ENCODE assay signal across 21 cellular contexts in genomic region chr14:67851785-67852410, GRCh38.
"Had no signal": no experiment of that assay in that cellular context is flagged by ENCODE, and none has a peak within 500 bp of the region (broad histone marks: within the 10 kb centered on the region; RNA-seq: fewer than 3 reads in every experiment).

No MANE protein-coding gene starts in this region.

- H3K4me3 Mint-ChIP-seq: activated naive CD8-positive, alpha-beta T cell; brain; central memory CD8-positive, alpha-beta T cell; endodermal cell; mesothelial cell of epicardium; T-helper 1 cell treated with Interleukin-12 subunit alpha and Interleukin-12 subunit beta and Interleukin-4 antibody, amounts not matched to agents 30 μg/mL and 1 μg/mL, for 36 hours; WTC11 had no signal

- H3K27ac ChIP-seq: dorsolateral prefrontal cortex, parathyroid adenoma, right atrium auricular region, transverse colon, vagina had no signal

- H2AFZ ChIP-seq: parathyroid adenoma had no signal

- H3K9ac ChIP-seq: parathyroid adenoma had no signal

- H3K27me3 ChIP-seq: dorsolateral prefrontal cortex, right atrium auricular region, transverse colon, vagina had no signal

- H3K4me1 Mint-ChIP-seq: endodermal cell, WTC11 had no signal

- H3K4me3 ChIP-seq: dorsolateral prefrontal cortex, lung, right atrium auricular region, skin epidermis, transverse colon, vagina had no signal

- ATAC-seq: left colon; stimulated activated naive CD8-positive, alpha-beta T cell treated with anti-CD3 and anti-CD28 coated beads, Interleukin-15, Interleukin-2, amounts not matched to agents 100 U/mL and 50 U/mL, for 24 hours; WTC11 had no signal

- H3K36me3 Mint-ChIP-seq: WTC11 had no signal

- H3K9me3 Mint-ChIP-seq: central memory CD8-positive, alpha-beta T cell; endodermal cell had no signal

- DNase-seq: activated CD4-positive, alpha-beta T cell treated with anti-CD3 and anti-CD28 coated beads for 4 hours; activated gamma-delta T cell treated with Interleukin-2 at 50 U/mL for 16 hours; amygdala; dorsolateral prefrontal cortex; endodermal cell; stimulated activated CD4-positive, alpha-beta T cell treated with anti-CD3 and anti-CD28 coated beads, Interleukin-15, amount 100 ng/mL, for 24 hours; stimulated activated CD4-positive, alpha-beta T cell treated with anti-CD3 and anti-CD28 coated beads, Interleukin-4, amount 100 ng/mL, for 24 hours; stimulated activated naive CD8-positive, alpha-beta T cell treated with anti-CD3 and anti-CD28 coated beads, Interleukin-15, Interleukin-2, amounts not matched to agents 100 U/mL and 50 U/mL, for 24 hours; transverse colon had no signal

- H3K9me3 ChIP-seq: transverse colon, vagina had no signal

- H3K27me3 Mint-ChIP-seq: activated naive CD8-positive, alpha-beta T cell; central memory CD8-positive, alpha-beta T cell had no signal

- H3K27ac Mint-ChIP-seq: activated naive CD8-positive, alpha-beta T cell; brain; endodermal cell; mesothelial cell of epicardium; T-helper 1 cell treated with Interleukin-12 subunit alpha and Interleukin-12 subunit beta and Interleukin-4 antibody, amounts not matched to agents 30 μg/mL and 1 μg/mL, for 36 hours; WTC11 had no signal

- H3K36me3 ChIP-seq: right atrium auricular region, transverse colon, vagina had no signal

- H3K4me1 ChIP-seq: parathyroid adenoma, right atrium auricular region, vagina had no signal
